22 cellular contexts compared by ENCODE assay signal in genomic region chr12:51244269-51244668, GRCh38. TPM values are rescaled to one million over a fixed set of nuclear protein-coding genes. Genes with fewer than 3 reads are reported as not detected.
A peak's percentile ranks its signal among the peaks of the same experiment; 100 is the strongest.
DNase-seq lines count a peak whose midpoint lies in the region; ATAC-seq, FAIRE-seq and TF ChIP-seq lines count a peak whose summit lies in the region.
"Had no signal": no experiment of that assay in that cellular context is flagged by ENCODE, and none has a peak within 500 bp of the region (broad histone marks: within the 10 kb centered on the region; RNA-seq: fewer than 3 reads in every experiment).

No MANE protein-coding gene starts in this region.

- H3K4me2 ChIP-seq in K562 (ENCODE audit: insufficient read depth, low read length) (no peak overlapping the region), neural progenitor cell (no peak overlapping the region)

- peak; percentile 51 for TF ChIP-seq POLR2A in K562 (conservative IDR thresholded peaks at IDR 0.05)

- BruUV-seq in K562 (replicated peaks; lab: Mats Ljungman, UMichigan): no TSS peak

- in situ Hi-C loops in K562 (cut with MboI): no loop called here
- in situ Hi-C loops in GM13977 (cut with MboI; ENCODE audit: low pct_unique_long_range_greater_than_20kb, low sequenced_read_pairs, unreplicated experiment): no loop called here

- WGBS in K562 (ENCODE audit: insufficient coverage, low coverage, missing lambda C conversion rate): 80% methylated on average over 4 of the region's 4 CpGs

- DNase-seq in CD4-positive, alpha-beta T cell: no peak
- DNase-seq in T-helper 17 cell (no peak), K562 (ENCODE audit: extremely low read depth in 1 of 4, low spot score in 3 of 4) (no peak), neural progenitor cell (ENCODE audit: low spot score) (no peak), frontal cortex (ENCODE audit: low spot score in 2 of 2) (no peak), GM13977 (ENCODE audit: low spot score) (no peak)
- DNase-seq in naive thymus-derived CD4-positive, alpha-beta T cell: no peak
- DNase-seq: activated CD4-positive, alpha-beta T cell treated with anti-CD3 and anti-CD28 coated beads for 4 hours; AML-193; colonic mucosa; DMS53; glutamatergic neuron; islet precursor cell; NCI-H1048; NCI-H524 treated with DMSO at 0.1 percent for 48 hours; nucleus accumbens; right cardiac atrium; SIG-M5; T1000 had no signal

- peak overlapping the region; percentile 1 for H3K4me3 Mint-ChIP-seq in CD4-positive, alpha-beta T cell
- H3K4me3 Mint-ChIP-seq in T-helper 17 cell: no peak overlapping the region
- H3K4me3 Mint-ChIP-seq in naive thymus-derived CD4-positive, alpha-beta T cell: peak overlapping the region in 2 of 10 donors; percentile 22 to 23
- H3K4me3 Mint-ChIP-seq in neural progenitor cell: no peak overlapping the region

- no peak for TF ChIP-seq EP300 in K562 (IDR thresholded peaks at IDR 0.05; ENCODE audit: low read length)

- H3F3A ChIP-seq in neural progenitor cell (ENCODE audit: low read depth): peaks cover 8% of the 10 kb centered on the region

- no peaks in the 10 kb centered on the region for H3K27me3 ChIP-seq in CD4-positive, alpha-beta T cell (ENCODE audit: control insufficient read depth, insufficient read depth, low read length)
- H3K27me3 ChIP-seq in K562 (ENCODE audit: control insufficient read depth in 2 of 2, insufficient read depth in 2 of 2, low read length in 2 of 2): no peaks in the 10 kb centered on the region
- no peaks in the 10 kb centered on the region for H3K27me3 ChIP-seq in naive thymus-derived CD4-positive, alpha-beta T cell (ENCODE audit: control insufficient read depth in 2 of 2, insufficient read depth in 2 of 2, low read length in 2 of 2)
- no peaks in the 10 kb centered on the region for H3K27me3 ChIP-seq in neural progenitor cell
- H3K27me3 ChIP-seq: colonic mucosa, suprapubic skin had no signal

- H3K4me1 ChIP-seq in K562 (replicated peaks in 1 of 2; ENCODE audit: control insufficient read depth in 2 of 2, insufficient read depth in 2 of 2, low read length in 2 of 2) (peaks cover 0 to 36% of the 10 kb centered on the region in 2 experiments; a peak in 4 of 5 replicates), neural progenitor cell (peaks cover 11% of the 10 kb centered on the region)
- peaks cover 46 to 60% of the 10 kb centered on the region in 2 donors for H3K4me1 ChIP-seq in naive thymus-derived CD4-positive, alpha-beta T cell (ENCODE audit: control insufficient read depth in 2 of 2, insufficient read depth in 2 of 2, low read length in 2 of 2)

- ATAC-seq in CD4-positive, alpha-beta T cell (ENCODE audit: poor library complexity): no peak
- ATAC-seq in T-helper 17 cell (no peak), K562 (no peak), HG03565 (IDR thresholded peaks at IDR 0.05; ENCODE audit: unreplicated experiment) (no peak)
- no peak for ATAC-seq in naive thymus-derived CD4-positive, alpha-beta T cell
- ATAC-seq: right cardiac atrium had no signal

- intact Hi-C loops in CD4-positive, alpha-beta T cell (cut with DNase I, micrococcal nuclease): loop anchor here in 1 of 2 experiments (10.0 kb wide), 1 partner anchor 479 kb away; the partner anchor contains the start of gene ATF1
- intact Hi-C loops in K562 (cut with micrococcal nuclease): no loop called here
- intact Hi-C loops in naive thymus-derived CD4-positive, alpha-beta T cell (cut with micrococcal nuclease): no loop called here

- no peak for TF ChIP-seq CTCF in CD4-positive, alpha-beta T cell (IDR thresholded peaks at IDR 0.05)
- TF ChIP-seq CTCF in K562 (IDR thresholded peaks at IDR 0.05 in 2 of 3, conservative IDR thresholded peaks at IDR 0.05 in 1 of 3; ENCODE audit: insufficient read depth in 2 of 3, low read depth in 1 of 3, low read length in 3 of 3): no peak
- no peak for TF ChIP-seq CTCF in neural progenitor cell (IDR thresholded peaks at IDR 0.05)
- TF ChIP-seq CTCF in GM13977 (IDR thresholded peaks at IDR 0.05; ENCODE audit: extremely low read depth, insufficient read depth, missing control alignments): no peak

- H3K9ac ChIP-seq in K562 (ENCODE audit: insufficient read depth in 1 of 2, low read depth in 2 of 2, low read length in 2 of 2) (no peak overlapping the region), neural progenitor cell (no peak overlapping the region)

- H2AFZ ChIP-seq in K562 (ENCODE audit: low read depth, low read length): no peak overlapping the region
- no peak overlapping the region for H2AFZ ChIP-seq in neural progenitor cell (replicated peaks)

- peaks cover 82% of the 10 kb centered on the region for H3K4me1 Mint-ChIP-seq in CD4-positive, alpha-beta T cell (ENCODE audit: low read depth)
- H3K4me1 Mint-ChIP-seq in T-helper 17 cell (peaks cover 56% of the 10 kb centered on the region), neural progenitor cell (peaks cover 21% of the 10 kb centered on the region)
- peaks cover 57 to 89% (median 77%) of the 10 kb centered on the region in 7 donors for H3K4me1 Mint-ChIP-seq in naive thymus-derived CD4-positive, alpha-beta T cell

- no peak for TF ChIP-seq RAD21 in K562 (CRISPR knock-in tag; conservative IDR thresholded peaks at IDR 0.05 in 1 of 2, IDR thresholded peaks at IDR 0.05 in 1 of 2)

- peaks cover 27% of the 10 kb centered on the region for H3K79me2 ChIP-seq in K562 (ENCODE audit: control insufficient read depth, insufficient read depth, low read length)
- peaks cover 11% of the 10 kb centered on the region for H3K79me2 ChIP-seq in neural progenitor cell (ENCODE audit: low read depth)

- POLR2A ChIA-PET in CD4-positive, alpha-beta T cell (lab: Charles Lee): interaction anchor here (0.9 to 3.4 kb wide), 3 partner anchors 9 to 97 kb away, joined by 3 to 39 read pairs (median 7); partner anchors contain the start of gene POU6F1
- POLR2A ChIA-PET in K562 (lab: Yijun Ruan, JAX): interaction anchor here (0.7 to 0.9 kb wide), 3 partner anchors 8 to 40 kb away, joined by 3 to 5 read pairs (median 3); no protein-coding TSS in a partner anchor
- POLR2A ChIA-PET in naive thymus-derived CD4-positive, alpha-beta T cell (lab: Charles Lee): interaction anchor here (0.6 to 1.5 kb wide), 4 partner anchors 26 to 218 kb away, joined by 3 to 8 read pairs (median 4); partner anchors contain the start of genes POU6F1 and SLC11A2

- H3K36me3 ChIP-seq in K562 (ENCODE audit: control insufficient read depth, insufficient read depth, low read length) (peaks cover 66% of the 10 kb centered on the region), neural progenitor cell (peaks cover 4% of the 10 kb centered on the region)
- H3K36me3 ChIP-seq in naive thymus-derived CD4-positive, alpha-beta T cell (ENCODE audit: control insufficient read depth in 2 of 3, insufficient read depth in 3 of 3, low read length in 3 of 3): peaks cover 14 to 38% (median 25%) of the 10 kb centered on the region in 3 experiments

- no peak overlapping the region for H3K27ac ChIP-seq in CD4-positive, alpha-beta T cell (ENCODE audit: low read depth, low read length)
- H3K27ac ChIP-seq in K562 (ENCODE audit: extremely low read depth, low read depth, low read length) (no peak overlapping the region), neural progenitor cell (no peak overlapping the region)
- peak overlapping the region; percentile 43 for H3K27ac ChIP-seq in naive thymus-derived CD4-positive, alpha-beta T cell (ENCODE audit: low read depth, low read length)
- H3K27ac ChIP-seq: colonic mucosa, suprapubic skin had no signal

- H4K20me1 ChIP-seq in K562 (replicated peaks; ENCODE audit: control insufficient read depth, insufficient read depth, low read length) (no peaks in the 10 kb centered on the region; the same call in 1 of the 2 replicates), neural progenitor cell (ENCODE audit: low read depth) (no peaks in the 10 kb centered on the region)

- peak overlapping the region; percentile 44 for H3K27ac Mint-ChIP-seq in CD4-positive, alpha-beta T cell
- H3K27ac Mint-ChIP-seq in T-helper 17 cell (peak overlapping the region; percentile 90), neural progenitor cell (no peak overlapping the region)
- H3K27ac Mint-ChIP-seq in naive thymus-derived CD4-positive, alpha-beta T cell: peak overlapping the region; percentile 17 to 92 (median 48)

- no peaks in the 10 kb centered on the region for H3K9me3 Mint-ChIP-seq in CD4-positive, alpha-beta T cell
- peaks cover 0 to 4% (median 0%) of the 10 kb centered on the region in 11 donors for H3K9me3 Mint-ChIP-seq in naive thymus-derived CD4-positive, alpha-beta T cell
- no peaks in the 10 kb centered on the region for H3K9me3 Mint-ChIP-seq in neural progenitor cell

- FAIRE-seq in K562 (lab: Jason Lieb, UNC) (peak; percentile 6), frontal cortex (lab: Jason Lieb, UNC) (no peak)
- FAIRE-seq: endothelial cell of umbilical vein had no signal

- CTCF ChIA-PET in CD4-positive, alpha-beta T cell (lab: Charles Lee): interaction anchor here (0.6 to 1.5 kb wide), 3 partner anchors 26 to 360 kb away, joined by 3 to 5 read pairs (median 4); partner anchors contain the start of gene POU6F1
- CTCF ChIA-PET in K562 (lab: Yijun Ruan, JAX; ENCODE audit: low intra/inter-chr PET ratio): no interaction called here
- CTCF ChIA-PET in naive thymus-derived CD4-positive, alpha-beta T cell (lab: Charles Lee): interaction anchor here (0.6 to 1.6 kb wide), 3 partner anchors 96 to 728 kb away, joined by 3 to 5 read pairs (median 4); no protein-coding TSS in a partner anchor

- H3K4me3 ChIP-seq in K562: no peak overlapping the region
- H3K4me3 ChIP-seq in naive thymus-derived CD4-positive, alpha-beta T cell (ENCODE audit: low read length): no peak overlapping the region
- no peak overlapping the region for H3K4me3 ChIP-seq in neural progenitor cell
- H3K4me3 ChIP-seq: colonic mucosa, suprapubic skin had no signal

- H3K36me3 Mint-ChIP-seq in CD4-positive, alpha-beta T cell (ENCODE audit: low read depth): peaks cover 65% of the 10 kb centered on the region
- H3K36me3 Mint-ChIP-seq in T-helper 17 cell (ENCODE audit: low read depth) (peaks cover 7% of the 10 kb centered on the region), neural progenitor cell (peaks cover 17% of the 10 kb centered on the region)
- H3K36me3 Mint-ChIP-seq in naive thymus-derived CD4-positive, alpha-beta T cell: peaks cover 11 to 36% (median 27%) of the 10 kb centered on the region in 5 donors

- H3K9me1 ChIP-seq in K562 (ENCODE audit: control insufficient read depth, insufficient read depth, low read length): no peaks in the 10 kb centered on the region

- H3K9me3 ChIP-seq in CD4-positive, alpha-beta T cell (ENCODE audit: control insufficient read depth, low read length): no peaks in the 10 kb centered on the region
- H3K9me3 ChIP-seq in T-helper 17 cell (ENCODE audit: control insufficient read depth, low read length, poor library complexity, severe bottlenecking): no peaks in the 10 kb centered on the region
- no peaks in the 10 kb centered on the region for H3K9me3 ChIP-seq in K562 (replicated peaks; ENCODE audit: control insufficient read depth, insufficient read depth, low read depth, low read length)
- H3K9me3 ChIP-seq in naive thymus-derived CD4-positive, alpha-beta T cell (ENCODE audit: control insufficient read depth in 2 of 3, low read length in 3 of 3): no peaks in the 10 kb centered on the region
- no peaks in the 10 kb centered on the region for H3K9me3 ChIP-seq in neural progenitor cell (ENCODE audit: low read depth)
- H3K9me3 ChIP-seq: colonic mucosa, suprapubic skin had no signal

- H3K27me3 Mint-ChIP-seq in CD4-positive, alpha-beta T cell: no peaks in the 10 kb centered on the region
- H3K27me3 Mint-ChIP-seq in T-helper 17 cell (no peaks in the 10 kb centered on the region), neural progenitor cell (ENCODE audit: insufficient read depth, low read depth) (peaks cover 3% of the 10 kb centered on the region)
- no peaks in the 10 kb centered on the region for H3K27me3 Mint-ChIP-seq in naive thymus-derived CD4-positive, alpha-beta T cell

RNA-seq across cellular contexts. Expression of gene DAZAP2, which starts 5.6 kb away (rescaled TPM):
- 100 to 1,000 TPM; 292 to 310 TPM for total RNA-seq in CD4-positive, alpha-beta T cell
- total RNA-seq in T-helper 17 cell: 100 to 1,000 TPM; 273 to 335 TPM
- 65.3 and 70.8 TPM in 2 replicates for total RNA-seq in K562 (2011; cell fraction: chromatin; rRNA removed; ENCODE audit: low replicate concordance)
- total RNA-seq in K562 (2011; cell fraction: nucleolus; rRNA removed): 50.3 and 56.7 TPM in 2 replicates
- 71.7 and 79.8 TPM in 2 replicates for total RNA-seq in K562 (2011; cell fraction: nucleoplasm; rRNA removed)
- 111 and 116 TPM in 2 replicates for total RNA-seq in K562 (2014; rRNA removed)
- total RNA-seq in K562 (2014; rRNA removed; fragmentation: Illumina TruSeq; extraction: Trizol): 144 and 149 TPM in 2 replicates
- total RNA-seq in K562 (2015; rRNA removed; fragmentation: Illumina TruSeq; extraction: Trizol): 194 and 195 TPM in 2 replicates
- total RNA-seq in K562 (2021): 129 and 132 TPM in 2 replicates
- polyA plus RNA-seq in K562 (2011; rRNA removed): 329 and 342 TPM in 2 replicates
- polyA plus RNA-seq in K562 (2011; cell fraction: cytosol; rRNA removed): 426 and 578 TPM in 2 replicates
- polyA plus RNA-seq in K562 (2011; cell fraction: nucleus; rRNA removed): 135 and 184 TPM in 2 replicates
- polyA plus RNA-seq in K562 (2012): 215 and 432 TPM in 2 replicates
- polyA plus RNA-seq in K562 (2014; fragmentation: Illumina TruSeq; extraction: Trizol): 276 and 289 TPM in 2 replicates
- 100 to 1,000 TPM; 364 to 668 TPM for polyA plus RNA-seq in K562 (2014; fragmentation: Nextera tagmentation; extraction: Ambion mirVana)
- 227 and 282 TPM in 2 replicates for polyA plus RNA-seq in K562 (2014; rRNA removed)
- polyA minus RNA-seq in K562 (2011; rRNA and poly(A)+ RNA removed): 188 and 248 TPM in 2 replicates
- 112 and 122 TPM in 2 replicates for polyA minus RNA-seq in K562 (2011; cell fraction: cytosol; rRNA and poly(A)+ RNA removed)
- 28.7 and 52.4 TPM in 2 replicates for polyA minus RNA-seq in K562 (2011; cell fraction: nucleus; rRNA and poly(A)+ RNA removed)
- total RNA-seq in naive thymus-derived CD4-positive, alpha-beta T cell: 100 to 1,000 TPM; 231 to 306 (median 271) TPM
- polyA plus RNA-seq in naive thymus-derived CD4-positive, alpha-beta T cell: 1,000 to 10,000 TPM; 1,567 to 1,584 TPM
- total RNA-seq in neural progenitor cell (ENCODE audit: low replicate concordance): 48.4 and 51.6 TPM in 2 replicates
- total RNA-seq in frontal cortex: 34.2 TPM

RNA-seq across cellular contexts. Expression of gene SMAGP, which starts 25.9 kb away (rescaled TPM):
- total RNA-seq in CD4-positive, alpha-beta T cell: 1 to 10 TPM; 2.5 to 3.0 TPM
- total RNA-seq in T-helper 17 cell: 1 to 10 TPM; 1.9 to 3.4 TPM
- 33.1 and 42.1 TPM in 2 replicates for total RNA-seq in K562 (2011; cell fraction: chromatin; rRNA removed; ENCODE audit: low replicate concordance)
- 28.7 and 34.4 TPM in 2 replicates for total RNA-seq in K562 (2011; cell fraction: nucleolus; rRNA removed)
- total RNA-seq in K562 (2011; cell fraction: nucleoplasm; rRNA removed): 43.1 and 65.2 TPM in 2 replicates
- total RNA-seq in K562 (2014; rRNA removed): 23.1 and 26.4 TPM in 2 replicates
- total RNA-seq in K562 (2014; rRNA removed; fragmentation: Illumina TruSeq; extraction: Trizol): 26.5 and 31.6 TPM in 2 replicates
- 24.9 and 25.3 TPM in 2 replicates for total RNA-seq in K562 (2015; rRNA removed; fragmentation: Illumina TruSeq; extraction: Trizol)
- 29.7 and 35.9 TPM in 2 replicates for total RNA-seq in K562 (2021)
- 52.2 and 62.3 TPM in 2 replicates for polyA plus RNA-seq in K562 (2011; rRNA removed)
- polyA plus RNA-seq in K562 (2011; cell fraction: cytosol; rRNA removed): 47.6 and 61.5 TPM in 2 replicates
- polyA plus RNA-seq in K562 (2011; cell fraction: nucleus; rRNA removed): 38.6 and 59.2 TPM in 2 replicates
- 40.6 and 110 TPM in 2 replicates for polyA plus RNA-seq in K562 (2012)
- 45.9 and 53.9 TPM in 2 replicates for polyA plus RNA-seq in K562 (2014; fragmentation: Illumina TruSeq; extraction: Trizol)
- polyA plus RNA-seq in K562 (2014; fragmentation: Nextera tagmentation; extraction: Ambion mirVana): 10 to 100 TPM; 26.0 to 29.9 TPM
- 33.6 and 35.3 TPM in 2 replicates for polyA plus RNA-seq in K562 (2014; rRNA removed)
- polyA minus RNA-seq in K562 (2011; rRNA and poly(A)+ RNA removed): 31.6 and 53.7 TPM in 2 replicates
- 14.2 and 22.0 TPM in 2 replicates for polyA minus RNA-seq in K562 (2011; cell fraction: cytosol; rRNA and poly(A)+ RNA removed)
- polyA minus RNA-seq in K562 (2011; cell fraction: nucleus; rRNA and poly(A)+ RNA removed): 10.8 and 13.6 TPM in 2 replicates
- total RNA-seq in naive thymus-derived CD4-positive, alpha-beta T cell: 1 to 10 TPM; 1.5 to 7.4 (median 4.2) TPM
- polyA plus RNA-seq in naive thymus-derived CD4-positive, alpha-beta T cell: 10 to 100 TPM; 10.6 to 16.2 TPM
- total RNA-seq in neural progenitor cell (ENCODE audit: low replicate concordance): 19.0 and 24.3 TPM in 2 replicates
- 0.82 TPM for total RNA-seq in frontal cortex

RNA-seq across cellular contexts. Expression of gene POU6F1, which starts 26.4 kb away (rescaled TPM):
- total RNA-seq in CD4-positive, alpha-beta T cell: 10 to 100 TPM; 31.7 to 36.8 TPM
- total RNA-seq in T-helper 17 cell (10 to 100 TPM; 22.5 to 32.8 TPM), K562 (2014; rRNA removed) (0.36 and 1.3 TPM in 2 replicates), K562 (2014; rRNA removed; fragmentation: Illumina TruSeq; extraction: Trizol) (1.4 and 2.0 TPM in 2 replicates), K562 (2015; rRNA removed; fragmentation: Illumina TruSeq; extraction: Trizol) (0.98 and 1.1 TPM in 2 replicates), K562 (2021) (3.3 and 4.0 TPM in 2 replicates), neural progenitor cell (ENCODE audit: low replicate concordance) (1.6 TPM in 2 replicates), frontal cortex (9.0 TPM)
- total RNA-seq in K562 (2011; cell fraction: chromatin; rRNA removed; ENCODE audit: low replicate concordance): 8.6 and 29.6 TPM in 2 replicates
- total RNA-seq in K562 (2011; cell fraction: nucleolus; rRNA removed): 5.3 and 7.0 TPM in 2 replicates
- total RNA-seq in K562 (2011; cell fraction: nucleoplasm; rRNA removed): 13.7 and 24.2 TPM in 2 replicates
- polyA plus RNA-seq in K562 (2011; rRNA removed) (3.0 and 3.4 TPM in 2 replicates), K562 (2014; fragmentation: Illumina TruSeq; extraction: Trizol) (1.1 and 1.4 TPM in 2 replicates), K562 (2014; fragmentation: Nextera tagmentation; extraction: Ambion mirVana) (under 1 TPM; 0.14 to 0.25 TPM), K562 (2014; rRNA removed) (0.78 and 1.4 TPM in 2 replicates)
- 1.2 and 1.3 TPM in 2 replicates for polyA plus RNA-seq in K562 (2011; cell fraction: cytosol; rRNA removed)
- 7.9 and 10.0 TPM in 2 replicates for polyA plus RNA-seq in K562 (2011; cell fraction: nucleus; rRNA removed)
- 0.89 and 5.9 TPM in 2 replicates for polyA plus RNA-seq in K562 (2012)
- 1.5 and 1.6 TPM in 2 replicates for polyA minus RNA-seq in K562 (2011; rRNA and poly(A)+ RNA removed)
- polyA minus RNA-seq in K562 (2011; cell fraction: cytosol; rRNA and poly(A)+ RNA removed): 2.1 and 2.3 TPM in 2 replicates
- polyA minus RNA-seq in K562 (2011; cell fraction: nucleus; rRNA and poly(A)+ RNA removed): 2.3 and 3.6 TPM in 2 replicates
- 10 to 100 TPM in 4 of 5 experiments, 1 to 10 TPM in 1; 5.1 to 85.5 (median 33.5) TPM for total RNA-seq in naive thymus-derived CD4-positive, alpha-beta T cell
- 1 to 10 TPM; 1.8 to 4.7 TPM for polyA plus RNA-seq in naive thymus-derived CD4-positive, alpha-beta T cell
